In genomic region chr14:90332271-90332584, GRCh38 we compare ENCODE assay signal across 8 cellular contexts. TPM values are rescaled to one million over a fixed set of nuclear protein-coding genes. Genes with fewer than 3 reads are reported as not detected.
DNase-seq lines count a peak whose midpoint lies in the region; ATAC-seq and TF ChIP-seq lines count a peak whose summit lies in the region.

No MANE protein-coding gene starts in this region.

- no peak for ATAC-seq in stimulated activated naive CD8-positive, alpha-beta T cell treated with anti-CD3 and anti-CD28 coated beads, Interleukin-15, Interleukin-2, amounts not matched to agents 100 U/mL and 50 U/mL, for 24 hours

- intact Hi-C loops in activated T-helper 1 cell treated with anti-CD3 and anti-CD28 coated beads, Interleukin-12 subunit alpha, Interleukin-12 subunit beta, Interleukin-2, Interleukin-4 antibody, amounts not matched to agents 30 ng/mL and 10 ng/mL and 1 ng/mL, durations not matched to agents 14 hours and 24 hours and 36 hours (cut with micrococcal nuclease) = loop anchor here (5.0 kb wide), 1 partner anchor 495 kb away; no protein-coding TSS in a partner anchor
- intact Hi-C loops in vagina (cut with DNase I) = no loop called here

- no peaks in the 10 kb centered on the region for H3K9me3 ChIP-seq in liver (ENCODE audit: control insufficient read depth in 4 of 4, low read length in 3 of 4)
- H3K9me3 ChIP-seq in vagina = no peaks in the 10 kb centered on the region

- peaks cover 15% of the 10 kb centered on the region for H3K27me3 Mint-ChIP-seq in stimulated activated naive CD8-positive, alpha-beta T cell treated with anti-CD3 and anti-CD28 coated beads, Interleukin-15, Interleukin-2, amounts not matched to agents 100 ng/mL and 50 ng/mL, for 24 hours
- H3K27me3 Mint-ChIP-seq in activated T-helper 1 cell treated with anti-CD3 and anti-CD28 coated beads, Interleukin-12 subunit alpha, Interleukin-12 subunit beta, Interleukin-2, Interleukin-4 antibody, amounts not matched to agents 30 ng/mL and 10 ng/mL and 1 ng/mL, durations not matched to agents 14 hours and 24 hours and 36 hours (ENCODE audit: insufficient read depth) = peaks cover 28% of the 10 kb centered on the region

- TF ChIP-seq POLR2A in vagina (IDR thresholded peaks at IDR 0.05) = no peak

- peak overlapping the region; percentile 77 to 80 for H3K27ac ChIP-seq in liver (ENCODE audit: low read depth in 1 of 2, low read length in 2 of 2)
- peak overlapping the region; percentile 84 for H3K27ac ChIP-seq in vagina

- H3K27me3 ChIP-seq in liver (ENCODE audit: control insufficient read depth in 4 of 4, insufficient read depth in 4 of 4, low read length in 3 of 4) = no peaks in the 10 kb centered on the region
- H3K27me3 ChIP-seq in vagina = no peaks in the 10 kb centered on the region

- TF ChIP-seq CTCF in liver (IDR thresholded peaks at IDR 0.05; ENCODE audit: low read depth, low read length, missing input control) (no peak), vagina (IDR thresholded peaks at IDR 0.05) (no peak)

- H3K4me3 Mint-ChIP-seq in stimulated activated naive CD8-positive, alpha-beta T cell treated with anti-CD3 and anti-CD28 coated beads, Interleukin-15, Interleukin-2, amounts not matched to agents 100 ng/mL and 50 ng/mL, for 24 hours = peak overlapping the region; percentile 87
- peak overlapping the region; percentile 93 for H3K4me3 Mint-ChIP-seq in activated T-helper 1 cell treated with anti-CD3 and anti-CD28 coated beads, Interleukin-12 subunit alpha, Interleukin-12 subunit beta, Interleukin-2, Interleukin-4 antibody, amounts not matched to agents 30 ng/mL and 10 ng/mL and 1 ng/mL, durations not matched to agents 14 hours and 24 hours and 36 hours

- H3K4me3 ChIP-seq in liver (ENCODE audit: low read depth in 1 of 3, low read length in 3 of 3) (peak overlapping the region; percentile 51 to 89 (median 78)), vagina (peak overlapping the region; percentile 61 to 80)

- H3K27ac Mint-ChIP-seq in stimulated activated naive CD8-positive, alpha-beta T cell treated with anti-CD3 and anti-CD28 coated beads, Interleukin-15, Interleukin-2, amounts not matched to agents 100 ng/mL and 50 ng/mL, for 24 hours = peak overlapping the region; percentile 94
- peak overlapping the region; percentile 88 for H3K27ac Mint-ChIP-seq in activated T-helper 1 cell treated with anti-CD3 and anti-CD28 coated beads, Interleukin-12 subunit alpha, Interleukin-12 subunit beta, Interleukin-2, Interleukin-4 antibody, amounts not matched to agents 30 ng/mL and 10 ng/mL and 1 ng/mL, durations not matched to agents 14 hours and 24 hours and 36 hours

- 40% methylated on average over 6 of the region's 6 CpGs for WGBS in liver

- peaks cover 34% of the 10 kb centered on the region for H3K4me1 Mint-ChIP-seq in stimulated activated naive CD8-positive, alpha-beta T cell treated with anti-CD3 and anti-CD28 coated beads, Interleukin-15, Interleukin-2, amounts not matched to agents 100 ng/mL and 50 ng/mL, for 24 hours (ENCODE audit: low read depth)
- H3K4me1 Mint-ChIP-seq in activated T-helper 1 cell treated with anti-CD3 and anti-CD28 coated beads, Interleukin-12 subunit alpha, Interleukin-12 subunit beta, Interleukin-2, Interleukin-4 antibody, amounts not matched to agents 30 ng/mL and 10 ng/mL and 1 ng/mL, durations not matched to agents 14 hours and 24 hours and 36 hours (ENCODE audit: low read depth) = peaks cover 26% of the 10 kb centered on the region

- no peaks in the 10 kb centered on the region for H3K9me3 Mint-ChIP-seq in stimulated activated naive CD8-positive, alpha-beta T cell treated with anti-CD3 and anti-CD28 coated beads, Interleukin-15, Interleukin-2, amounts not matched to agents 100 ng/mL and 50 ng/mL, for 24 hours
- H3K9me3 Mint-ChIP-seq in activated T-helper 1 cell treated with anti-CD3 and anti-CD28 coated beads, Interleukin-12 subunit alpha, Interleukin-12 subunit beta, Interleukin-2, Interleukin-4 antibody, amounts not matched to agents 30 ng/mL and 10 ng/mL and 1 ng/mL, durations not matched to agents 14 hours and 24 hours and 36 hours = no peaks in the 10 kb centered on the region

- no peak for DNase-seq in stimulated activated naive CD8-positive, alpha-beta T cell treated with anti-CD3 and anti-CD28 coated beads, Interleukin-15, Interleukin-2, amounts not matched to agents 100 U/mL and 50 U/mL, for 24 hours
- no peak for DNase-seq in activated T-helper 1 cell treated with anti-CD3 and anti-CD28 coated beads, Interleukin-12 subunit alpha, Interleukin-12 subunit beta, Interleukin-2, Interleukin-4 antibody, amounts not matched to agents 30 ng/mL and 10 ng/mL and 1 ng/mL, durations not matched to agents 14 hours and 24 hours and 36 hours (ENCODE audit: low spot score)
- DNase-seq in vagina (ENCODE audit: extremely low spot score in 2 of 2) (no peak), DMS114 treated with DMSO at 0.1 percent for 48 hours (lab: John Stamatoyannopoulos, UW; ENCODE audit: unreplicated experiment) (no peak), midbrain (lab: John Stamatoyannopoulos, UW) (no peak), HT-29 (ENCODE audit: low spot score) (no peak)

- H3K36me3 ChIP-seq in liver (ENCODE audit: control insufficient read depth in 4 of 4, insufficient read depth in 3 of 4, low read depth in 1 of 4, low read length in 3 of 4) = no peaks in the 10 kb centered on the region
- H3K36me3 ChIP-seq in vagina = no peaks in the 10 kb centered on the region

- H3K9ac ChIP-seq in liver (ENCODE audit: low read depth in 1 of 2, low read length in 2 of 2) = no peak overlapping the region

- peaks cover 22% of the 10 kb centered on the region for H3K36me3 Mint-ChIP-seq in stimulated activated naive CD8-positive, alpha-beta T cell treated with anti-CD3 and anti-CD28 coated beads, Interleukin-15, Interleukin-2, amounts not matched to agents 100 ng/mL and 50 ng/mL, for 24 hours (ENCODE audit: low read depth)
- H3K36me3 Mint-ChIP-seq in activated T-helper 1 cell treated with anti-CD3 and anti-CD28 coated beads, Interleukin-12 subunit alpha, Interleukin-12 subunit beta, Interleukin-2, Interleukin-4 antibody, amounts not matched to agents 30 ng/mL and 10 ng/mL and 1 ng/mL, durations not matched to agents 14 hours and 24 hours and 36 hours (ENCODE audit: low read depth) = peaks cover 4% of the 10 kb centered on the region

- TF ChIP-seq RAD21 in liver (IDR thresholded peaks at IDR 0.05) = no peak

- H3K4me1 ChIP-seq in liver (ENCODE audit: control insufficient read depth in 4 of 4, insufficient read depth in 4 of 4, low read length in 3 of 4) (peaks cover 4 to 14% (median 12%) of the 10 kb centered on the region in 4 donors), vagina (peaks cover 13% of the 10 kb centered on the region)

TF ChIP-seq in liver, 16 proteins besides CTCF, POLR2A, EP300 and RAD21:
- TF ChIP-seq HNF4G (IDR thresholded peaks at IDR 0.05) (no peak), ATF3 (IDR thresholded peaks at IDR 0.05) (no peak), NR2F2 (IDR thresholded peaks at IDR 0.05) (no peak), FOXA2 (IDR thresholded peaks at IDR 0.05) (no peak), TAF1 (conservative IDR thresholded peaks at IDR 0.05) (no peak), ZBTB33 (IDR thresholded peaks at IDR 0.05) (no peak), YY1 (IDR thresholded peaks at IDR 0.05) (no peak), JUND (IDR thresholded peaks at IDR 0.05) (no peak), SP1 (IDR thresholded peaks at IDR 0.05) (peak; percentile 5), RXRA (IDR thresholded peaks at IDR 0.05) (no peak), GABPA (IDR thresholded peaks at IDR 0.05 in 1 of 2, conservative IDR thresholded peaks at IDR 0.05 in 1 of 2) (peak in 1 of 2 donors; percentile 3), FOXA1 (IDR thresholded peaks at IDR 0.05) (no peak)

RNA-seq across cellular contexts. Expression of gene NRDE2, which starts 0.5 kb away (rescaled TPM):
- 22.9 and 24.4 TPM in 2 replicates for total RNA-seq in activated T-helper 1 cell treated with anti-CD3 and anti-CD28 coated beads, Interleukin-12 subunit alpha, Interleukin-12 subunit beta, Interleukin-2, Interleukin-4 antibody, amounts not matched to agents 30 ng/mL and 10 ng/mL and 1 ng/mL, durations not matched to agents 14 hours and 24 hours and 36 hours
- total RNA-seq in liver (10 to 100 TPM; 10.1 to 17.4 TPM), vagina (7.9 TPM)
- 10 to 100 TPM in 1 of 2 donors, 1 to 10 TPM in 1; 5.6 to 20.0 TPM for polyA plus RNA-seq in liver
- 7.0 and 10.1 TPM in 2 replicates for total RNA-seq in HT-29 (2014; rRNA removed; shearing (Covaris generic))
